20 cellular contexts compared by ENCODE assay signal in genomic region chr1:21759182-21759581, GRCh38. TPM values are rescaled to one million over a fixed set of nuclear protein-coding genes. Genes with fewer than 3 reads are reported as not detected.
DNase-seq lines count a peak whose midpoint lies in the region; ATAC-seq, FAIRE-seq and TF ChIP-seq lines count a peak whose summit lies in the region.
"Had no signal": no experiment of that assay in that cellular context is flagged by ENCODE, and none has a peak within 500 bp of the region (broad histone marks: within the 10 kb centered on the region; RNA-seq: fewer than 3 reads in every experiment).

No MANE protein-coding gene starts in this region.

- H3K27me3 Mint-ChIP-seq in T-helper 2 cell treated with Interferon-gamma antibody and Interleukin-4, amounts not matched to agents 5 μg/mL and 100 μg/mL, for 36 hours (ENCODE audit: low read depth) = no peaks in the 10 kb centered on the region
- H3K27me3 Mint-ChIP-seq in IgD-negative memory B cell (no peaks in the 10 kb centered on the region), mesothelial cell of epicardium (ENCODE audit: low read depth) (no peaks in the 10 kb centered on the region)
- no peaks in the 10 kb centered on the region for H3K27me3 Mint-ChIP-seq in stimulated activated memory B cell treated with anti-CD40 and anti-IgM and Interleukin-4, amounts not matched to agents 10 μg/mL and 1 μg/mL and 100 μg/mL, for 72 hours
- H3K27me3 Mint-ChIP-seq: CD4-positive, alpha-beta memory T cell had no signal

- intact Hi-C loops in cardiac septum (cut with DNase I) = no loop called here

- H3K36me3 Mint-ChIP-seq in T-helper 2 cell treated with Interferon-gamma antibody and Interleukin-4, amounts not matched to agents 5 μg/mL and 100 μg/mL, for 36 hours (ENCODE audit: low read depth) = peaks cover 22% of the 10 kb centered on the region
- peaks cover under 1% of the 10 kb centered on the region for H3K36me3 Mint-ChIP-seq in IgD-negative memory B cell
- H3K36me3 Mint-ChIP-seq in mesothelial cell of epicardium = peaks cover 3% of the 10 kb centered on the region
- peaks cover 10% of the 10 kb centered on the region for H3K36me3 Mint-ChIP-seq in stimulated activated memory B cell treated with anti-CD40 and anti-IgM and Interleukin-4, amounts not matched to agents 10 μg/mL and 1 μg/mL and 100 μg/mL, for 72 hours

- H3K4me1 Mint-ChIP-seq in T-helper 2 cell treated with Interferon-gamma antibody and Interleukin-4, amounts not matched to agents 5 μg/mL and 100 μg/mL, for 36 hours (ENCODE audit: low read depth) = peaks cover 19% of the 10 kb centered on the region
- H3K4me1 Mint-ChIP-seq in IgD-negative memory B cell (peaks cover 32 to 39% (median 33%) of the 10 kb centered on the region in 3 donors), mesothelial cell of epicardium (peaks cover 8% of the 10 kb centered on the region)
- peaks cover 51% of the 10 kb centered on the region for H3K4me1 Mint-ChIP-seq in stimulated activated memory B cell treated with anti-CD40 and anti-IgM and Interleukin-4, amounts not matched to agents 10 μg/mL and 1 μg/mL and 100 μg/mL, for 72 hours

- no peak overlapping the region for H3K4me3 Mint-ChIP-seq in T-helper 2 cell treated with Interferon-gamma antibody and Interleukin-4, amounts not matched to agents 5 μg/mL and 100 μg/mL, for 36 hours
- H3K4me3 Mint-ChIP-seq in IgD-negative memory B cell = peak overlapping the region in 1 of 4 donors; percentile 45
- no peak overlapping the region for H3K4me3 Mint-ChIP-seq in mesothelial cell of epicardium
- H3K4me3 Mint-ChIP-seq in stimulated activated memory B cell treated with anti-CD40 and anti-IgM and Interleukin-4, amounts not matched to agents 10 μg/mL and 1 μg/mL and 100 μg/mL, for 72 hours = no peak overlapping the region
- H3K4me3 Mint-ChIP-seq: CD4-positive, alpha-beta memory T cell had no signal

- H3K9me3 Mint-ChIP-seq in T-helper 2 cell treated with Interferon-gamma antibody and Interleukin-4, amounts not matched to agents 5 μg/mL and 100 μg/mL, for 36 hours = no peaks in the 10 kb centered on the region
- H3K9me3 Mint-ChIP-seq in IgD-negative memory B cell (no peaks in the 10 kb centered on the region), mesothelial cell of epicardium (no peaks in the 10 kb centered on the region)
- no peaks in the 10 kb centered on the region for H3K9me3 Mint-ChIP-seq in stimulated activated memory B cell treated with anti-CD40 and anti-IgM and Interleukin-4, amounts not matched to agents 10 μg/mL and 1 μg/mL and 100 μg/mL, for 72 hours
- H3K9me3 Mint-ChIP-seq: CD4-positive, alpha-beta memory T cell had no signal

- peak overlapping the region; percentile 49 for H3K27ac Mint-ChIP-seq in T-helper 2 cell treated with Interferon-gamma antibody and Interleukin-4, amounts not matched to agents 5 μg/mL and 100 μg/mL, for 36 hours
- H3K27ac Mint-ChIP-seq in IgD-negative memory B cell = peak overlapping the region; percentile 13 to 64 (median 22)
- H3K27ac Mint-ChIP-seq in mesothelial cell of epicardium = peak overlapping the region; percentile 15
- peak overlapping the region; percentile 53 for H3K27ac Mint-ChIP-seq in stimulated activated memory B cell treated with anti-CD40 and anti-IgM and Interleukin-4, amounts not matched to agents 10 μg/mL and 1 μg/mL and 100 μg/mL, for 72 hours

- no peak for DNase-seq in T-helper 2 cell treated with Interferon-gamma antibody and Interleukin-4, amounts not matched to agents 5 μg/mL and 100 μg/mL, for 36 hours (ENCODE audit: low spot score)
- no peak for DNase-seq in T-helper 2 cell
- DNase-seq in mesothelial cell of epicardium (ENCODE audit: low spot score in 2 of 2, unreplicated experiment in 2 of 2) = no peak
- no peak for DNase-seq in D721Med (ENCODE audit: insufficient read length, low spot score)
- no peak for DNase-seq in cardiac septum (ENCODE audit: low spot score)
- DNase-seq: AML-193; CD4-positive, alpha-beta memory T cell; DMS79; KBM-7; NCI-H1105 treated with DMSO at 0.1 percent for 48 hours; NCI-H187; NCI-H345; NCI-H526; PC-9; SIG-M5 had no signal

- FAIRE-seq in D721Med (lab: Jason Lieb, UNC) = no peak

- no peak for ATAC-seq in stimulated activated memory B cell treated with anti-CD40 and anti-IgM and Interleukin-4, amounts not matched to agents 10 μg/mL and 1 μg/mL and 100 μg/mL, for 72 hours
- ATAC-seq in GM19452 (IDR thresholded peaks at IDR 0.05; ENCODE audit: unreplicated experiment) = no peak
- ATAC-seq: SK-N-SH treated with all-trans-retinoic acid at 6 μM for 48 hours had no signal

- TF ChIP-seq CTCF in mesothelial cell of epicardium (IDR thresholded peaks at IDR 0.05; ENCODE audit: unreplicated experiment) = no peak
- no peak for TF ChIP-seq CTCF in D721Med (IDR thresholded peaks at IDR 0.05; ENCODE audit: insufficient read depth, missing control alignments)

RNA-seq across cellular contexts. Expression of gene USP48, which starts 23.8 kb away (rescaled TPM):
- 58.4 TPM for polyA plus RNA-seq in IgD-negative memory B cell
- total RNA-seq in mesothelial cell of epicardium = 79.8 to 88.7 TPM (median 86.5 TPM) in 3 replicates
- total RNA-seq in cardiac septum = 41.3 TPM

RNA-seq across cellular contexts. Expression of gene LDLRAD2, which starts 52.9 kb away (rescaled TPM):
- polyA plus RNA-seq in IgD-negative memory B cell = 0.69 TPM
- total RNA-seq in mesothelial cell of epicardium (0.75 to 1.1 TPM (median 1.0 TPM) in 3 replicates), cardiac septum (0.05 TPM)
- total RNA-seq: CD4-positive, alpha-beta memory T cell; H4; PC-9 had no signal
- polyA plus RNA-seq: CD4-positive, alpha-beta memory T cell had no signal
